In genomic region chr5:11387382-11387781, GRCh38 we compare ENCODE assay signal across 19 cellular contexts.
"Had no signal": no experiment of that assay in that cellular context is flagged by ENCODE, and none has a peak within 500 bp of the region (broad histone marks: within the 10 kb centered on the region; RNA-seq: fewer than 3 reads in every experiment).

No MANE protein-coding gene starts in this region.

- H3K4me3 ChIP-seq: coronary artery, heart right ventricle, pancreas, prostate gland, right lobe of liver, spleen, uterus had no signal

- H3K36me3 ChIP-seq: heart right ventricle, pancreas, prostate gland, right lobe of liver, spleen, uterus had no signal

- H3K4me3 Mint-ChIP-seq: natural killer cell treated with Interleukin-12 subunit alpha and Interleukin-12 subunit beta and Interleukin-15 and Interleukin-18, amount 100 ng/mL, for 72 hours; stimulated activated naive B cell treated with anti-CD40 and anti-IgM and Interleukin-4, amounts not matched to agents 10 μg/mL and 1 μg/mL and 100 μg/mL, for 72 hours; stimulated activated naive CD8-positive, alpha-beta T cell treated with anti-CD3 and anti-CD28 coated beads, Interleukin-15, amount 100 ng/mL, for 72 hours; type B pancreatic cell had no signal

- H3K4me1 ChIP-seq: pancreas, prostate gland, right lobe of liver, uterus had no signal

- H3K36me3 Mint-ChIP-seq: stimulated activated naive B cell treated with anti-CD40 and anti-IgM and Interleukin-4, amounts not matched to agents 10 μg/mL and 1 μg/mL and 100 μg/mL, for 72 hours; type B pancreatic cell had no signal

- H3K9me3 Mint-ChIP-seq: natural killer cell treated with Interleukin-12 subunit alpha and Interleukin-12 subunit beta and Interleukin-15 and Interleukin-18, amount 100 ng/mL, for 72 hours; stimulated activated naive CD8-positive, alpha-beta T cell treated with anti-CD3 and anti-CD28 coated beads, Interleukin-15, amount 100 ng/mL, for 72 hours; type B pancreatic cell had no signal

- H3K27ac Mint-ChIP-seq: natural killer cell treated with Interleukin-12 subunit alpha and Interleukin-12 subunit beta and Interleukin-15 and Interleukin-18, amount 100 ng/mL, for 72 hours; stimulated activated naive B cell treated with anti-CD40 and anti-IgM and Interleukin-4, amounts not matched to agents 10 μg/mL and 1 μg/mL and 100 μg/mL, for 72 hours; stimulated activated naive CD8-positive, alpha-beta T cell treated with anti-CD3 and anti-CD28 coated beads, Interleukin-15, amount 100 ng/mL, for 72 hours; type B pancreatic cell had no signal

- DNase-seq: effector CD8-positive, alpha-beta T cell; heart right ventricle; kidney glomerular epithelial cell; mammary epithelial cell; occipital lobe; pancreas; retina; right lobe of liver; spleen; stimulated activated CD4-positive, alpha-beta T cell treated with anti-CD3 and anti-CD28 coated beads, Interleukin-15, amount 100 ng/mL, for 24 hours; stimulated activated CD4-positive, alpha-beta T cell treated with anti-CD3 and anti-CD28 coated beads, Interleukin-1b, Interleukin-23, amount 100 ng/mL, for 48 hours; stimulated activated CD4-positive, alpha-beta T cell treated with anti-CD3 and anti-CD28 coated beads, Interleukin-4, amount 100 ng/mL, for 4 hours; stimulated activated naive B cell treated with anti-CD40 and anti-IgM and Interleukin-4, amounts not matched to agents 10 μg/mL and 1 μg/mL and 100 μg/mL, for 72 hours; stimulated activated naive CD8-positive, alpha-beta T cell treated with anti-CD3 and anti-CD28 coated beads, Interleukin-15, amount 100 ng/mL, for 72 hours; uterus had no signal

- H3K9me3 ChIP-seq: heart right ventricle, pancreas, prostate gland, right lobe of liver, spleen, uterus had no signal

- H3K27ac ChIP-seq: coronary artery, heart right ventricle, pancreas, prostate gland, right lobe of liver, spleen, uterus had no signal

- H3K27me3 ChIP-seq: pancreas, right lobe of liver had no signal
